8 cellular contexts compared by ENCODE assay signal in genomic region chr5:43190755-43191603, GRCh38. TPM values are rescaled to one million over a fixed set of nuclear protein-coding genes. Genes with fewer than 3 reads are reported as not detected.
DNase-seq lines count a peak whose midpoint lies in the region; FAIRE-seq and TF ChIP-seq lines count a peak whose summit lies in the region.

No MANE protein-coding gene starts in this region.

- H3K4me3 ChIP-seq in GM06990 (replicated peaks; ENCODE audit: low read depth, low read length) = peak overlapping the region; percentile 76
- peak overlapping the region; percentile 71 for H3K4me3 ChIP-seq in parathyroid adenoma (ENCODE audit: low read depth, low read length)

- no peak overlapping the region for H3K9ac ChIP-seq in parathyroid adenoma

- peak overlapping the region; percentile 42 for H3K27ac ChIP-seq in parathyroid adenoma

- H2AFZ ChIP-seq in parathyroid adenoma = peak overlapping the region; percentile 81

- H3K36me3 Mint-ChIP-seq in endothelial cell (ENCODE audit: low read depth, unreplicated experiment) = no peaks in the 10 kb centered on the region

- H3K4me3 Mint-ChIP-seq in endothelial cell (ENCODE audit: unreplicated experiment) = peak overlapping the region; percentile 25

- FAIRE-seq in GM12891 (lab: Jason Lieb, UNC) = no peak

- no peaks in the 10 kb centered on the region for H3K9me3 ChIP-seq in parathyroid adenoma (ENCODE audit: control insufficient read depth, low read length)

- H3K79me2 ChIP-seq in parathyroid adenoma = no peaks in the 10 kb centered on the region

- DNase-seq in GM06990 (ENCODE audit: extremely low read depth, insufficient read length) (no peak), OCI-M1 (lab: John Stamatoyannopoulos, UW) (peak; percentile 35), endothelial cell (ENCODE audit: low spot score) (peak; percentile 12), NCI-H1092 (lab: John Stamatoyannopoulos, UW) (no peak), GM12891 (ENCODE audit: insufficient read length, low spot score) (no peak), NCI-H524 treated with DMSO at 0.1 percent for 48 hours (lab: John Stamatoyannopoulos, UW) (no peak)
- no peak for DNase-seq in stimulated activated CD4-positive, alpha-beta T cell treated with anti-CD3 and anti-CD28 coated beads, Interleukin-4, amount 100 ng/mL, for 24 hours

- H3K9me3 Mint-ChIP-seq in endothelial cell (ENCODE audit: unreplicated experiment) = no peaks in the 10 kb centered on the region

- peak overlapping the region; percentile 98 for H3K4me2 ChIP-seq in parathyroid adenoma (ENCODE audit: low read length)

- peaks cover 6% of the 10 kb centered on the region for H3K4me1 Mint-ChIP-seq in endothelial cell (ENCODE audit: unreplicated experiment)

- peaks cover 9% of the 10 kb centered on the region for H3K27me3 Mint-ChIP-seq in endothelial cell (ENCODE audit: unreplicated experiment)

- TF ChIP-seq CTCF in GM06990 (IDR thresholded peaks at IDR 0.05; ENCODE audit: insufficient read depth, low read length, poor library complexity, severe bottlenecking) = no peak
- no peak for TF ChIP-seq CTCF in endothelial cell (IDR thresholded peaks at IDR 0.05; ENCODE audit: unreplicated experiment)
- TF ChIP-seq CTCF in parathyroid adenoma (IDR thresholded peaks at IDR 0.05) = no peak

- TF ChIP-seq POLR2A in GM12891 (IDR thresholded peaks at IDR 0.05; ENCODE audit: low read depth, low read length) = no peak

- H3K27ac Mint-ChIP-seq in endothelial cell (ENCODE audit: unreplicated experiment) = no peak overlapping the region

- H3K36me3 ChIP-seq in GM06990 (ENCODE audit: control insufficient read depth, insufficient read depth, low read length) = no peaks in the 10 kb centered on the region
- no peaks in the 10 kb centered on the region for H3K36me3 ChIP-seq in parathyroid adenoma (ENCODE audit: control insufficient read depth, insufficient read depth, low read length)

- H3K27me3 ChIP-seq in GM06990 (replicated peaks; ENCODE audit: control insufficient read depth, insufficient read depth, low read length) (no peaks in the 10 kb centered on the region), parathyroid adenoma (ENCODE audit: control insufficient read depth, insufficient read depth, low read length) (no peaks in the 10 kb centered on the region)

- peaks cover 3% of the 10 kb centered on the region for H3K4me1 ChIP-seq in parathyroid adenoma

TF ChIP-seq in GM12891, 5 proteins besides CTCF, POLR2A, EP300 and RAD21:
- TF ChIP-seq POU2F2 (IDR thresholded peaks at IDR 0.05; ENCODE audit: low read depth, low read length) (no peak), TAF1 (IDR thresholded peaks at IDR 0.05; ENCODE audit: low read depth, low read length) (no peak), SPI1 (IDR thresholded peaks at IDR 0.05; ENCODE audit: low read depth, low read length) (no peak), POLR2AphosphoS5 (IDR thresholded peaks at IDR 0.05; ENCODE audit: low read depth, low read length) (no peak), PAX5 (IDR thresholded peaks at IDR 0.05; ENCODE audit: insufficient read depth, low read length, severe bottlenecking) (no peak)

RNA-seq across cellular contexts. Expression of gene NIM1K, which starts 1.0 kb away (rescaled TPM):
- total RNA-seq in endothelial cell (ENCODE audit: unreplicated experiment) = 0.15 TPM
- polyA plus RNA-seq in GM12891 (2012; ENCODE audit: low read depth, missing spikeins) = 1.6 TPM

Comparison
In these comparisons a context has a peak if more than half of its experiments do, and no peak if none do; other contexts are left out.
1. DNase-seq: peak in OCI-M1 (single experiment) and endothelial cell (single experiment); none in GM06990 (single experiment), NCI-H1092 (single experiment), GM12891 (single experiment), stimulated activated CD4-positive, alpha-beta T cell treated with anti-CD3 and anti-CD28 coated beads, Interleukin-4, amount 100 ng/mL, for 24 hours (single experiment) and NCI-H524 treated with DMSO at 0.1 percent for 48 hours (single experiment).